ENCODE assay signal across 8 cellular contexts in genomic region chr7:36366649-36367560, GRCh38. TPM values are rescaled to one million over a fixed set of nuclear protein-coding genes. Genes with fewer than 3 reads are reported as not detected.
DNase-seq lines count a peak whose midpoint lies in the region; ATAC-seq and TF ChIP-seq lines count a peak whose summit lies in the region.

No MANE protein-coding gene starts in this region.

- H3K79me2 ChIP-seq in KMS-11 (ENCODE audit: insufficient read depth, low read depth) = no peaks in the 10 kb centered on the region
- no peaks in the 10 kb centered on the region for H3K79me2 ChIP-seq in fibroblast of lung (ENCODE audit: control insufficient read depth, insufficient read depth, low read length)

- POLR2A ChIA-PET in Panc1 (lab: Charles Lee) = interaction anchor here (0.6 to 2.0 kb wide), 5 partner anchors 9 to 367 kb away, joined by 3 to 11 read pairs (median 5); partner anchors contain the start of gene ANLN

- H3K4me1 Mint-ChIP-seq in activated T-helper 1 cell treated with anti-CD3 and anti-CD28 coated beads, Interleukin-12 subunit alpha, Interleukin-12 subunit beta, Interleukin-2, Interleukin-4 antibody, amounts not matched to agents 30 ng/mL and 10 ng/mL and 1 ng/mL, durations not matched to agents 14 hours and 24 hours and 36 hours (ENCODE audit: low read depth) = no peaks in the 10 kb centered on the region
- H3K4me1 Mint-ChIP-seq in naive B cell = peaks cover 0 to 5% (median 0%) of the 10 kb centered on the region in 3 donors

- H3K4me1 ChIP-seq in KMS-11 (ENCODE audit: low read depth, poor library complexity, severe bottlenecking) = no peaks in the 10 kb centered on the region
- H3K4me1 ChIP-seq in Panc1 (ENCODE audit: control insufficient read depth, insufficient read depth, low read length) = peaks cover 30% of the 10 kb centered on the region
- H3K4me1 ChIP-seq in fibroblast of lung (ENCODE audit: control insufficient read depth, extremely low read depth, insufficient read depth, low read length) = no peaks in the 10 kb centered on the region

- no peaks in the 10 kb centered on the region for H4K20me1 ChIP-seq in KMS-11 (ENCODE audit: insufficient read depth)
- H4K20me1 ChIP-seq in fibroblast of lung (ENCODE audit: control insufficient read depth, extremely low read depth, insufficient read depth, low read length) = no peaks in the 10 kb centered on the region

- H3K27ac Mint-ChIP-seq in activated T-helper 1 cell treated with anti-CD3 and anti-CD28 coated beads, Interleukin-12 subunit alpha, Interleukin-12 subunit beta, Interleukin-2, Interleukin-4 antibody, amounts not matched to agents 30 ng/mL and 10 ng/mL and 1 ng/mL, durations not matched to agents 14 hours and 24 hours and 36 hours = peak overlapping the region; percentile 67
- H3K27ac Mint-ChIP-seq in naive B cell = peak overlapping the region in 5 of 6 donors; percentile 62 to 88 (median 88)

- no peaks in the 10 kb centered on the region for H3K9me3 Mint-ChIP-seq in activated T-helper 1 cell treated with anti-CD3 and anti-CD28 coated beads, Interleukin-12 subunit alpha, Interleukin-12 subunit beta, Interleukin-2, Interleukin-4 antibody, amounts not matched to agents 30 ng/mL and 10 ng/mL and 1 ng/mL, durations not matched to agents 14 hours and 24 hours and 36 hours
- H3K9me3 Mint-ChIP-seq in naive B cell = no peaks in the 10 kb centered on the region

- H3K4me3 Mint-ChIP-seq in activated T-helper 1 cell treated with anti-CD3 and anti-CD28 coated beads, Interleukin-12 subunit alpha, Interleukin-12 subunit beta, Interleukin-2, Interleukin-4 antibody, amounts not matched to agents 30 ng/mL and 10 ng/mL and 1 ng/mL, durations not matched to agents 14 hours and 24 hours and 36 hours = peak overlapping the region; percentile 91
- H3K4me3 Mint-ChIP-seq in naive B cell = peak overlapping the region; percentile 79 to 97 (median 93)

- H3K36me3 ChIP-seq in KMS-11 (ENCODE audit: insufficient read depth) (no peaks in the 10 kb centered on the region), Panc1 (ENCODE audit: control insufficient read depth, insufficient read depth, low read length) (no peaks in the 10 kb centered on the region), fibroblast of lung (ENCODE audit: control insufficient read depth, insufficient read depth, low read length) (no peaks in the 10 kb centered on the region)

- TF ChIP-seq CTCF in KMS-11 (conservative IDR thresholded peaks at IDR 0.05; ENCODE audit: low read depth, low read length) (peak; percentile 84), Panc1 (IDR thresholded peaks at IDR 0.05) (peak; percentile 99), fibroblast of lung (conservative IDR thresholded peaks at IDR 0.05 in 1 of 2, IDR thresholded peaks at IDR 0.05 in 1 of 2; ENCODE audit: low read depth in 1 of 2, low read length in 2 of 2) (peak; percentile 52 to 72)

- in situ Hi-C loops in Panc1 (cut with HindIII; ENCODE audit: low pct_unique_long_range_greater_than_20kb, low sequenced_read_pairs) = no loop called here

- ATAC-seq in GM21825 (IDR thresholded peaks at IDR 0.05; ENCODE audit: unreplicated experiment) (peak; percentile 99), Panc1 (peak; percentile 98), naive B cell (ENCODE audit: low read depth in 2 of 2) (peak; percentile 94 to 97)

- peaks cover 31% of the 10 kb centered on the region for H3K27me3 Mint-ChIP-seq in activated T-helper 1 cell treated with anti-CD3 and anti-CD28 coated beads, Interleukin-12 subunit alpha, Interleukin-12 subunit beta, Interleukin-2, Interleukin-4 antibody, amounts not matched to agents 30 ng/mL and 10 ng/mL and 1 ng/mL, durations not matched to agents 14 hours and 24 hours and 36 hours (ENCODE audit: insufficient read depth)
- H3K27me3 Mint-ChIP-seq in naive B cell = no peaks in the 10 kb centered on the region

- no peaks in the 10 kb centered on the region for H3K36me3 Mint-ChIP-seq in activated T-helper 1 cell treated with anti-CD3 and anti-CD28 coated beads, Interleukin-12 subunit alpha, Interleukin-12 subunit beta, Interleukin-2, Interleukin-4 antibody, amounts not matched to agents 30 ng/mL and 10 ng/mL and 1 ng/mL, durations not matched to agents 14 hours and 24 hours and 36 hours (ENCODE audit: low read depth)
- no peaks in the 10 kb centered on the region for H3K36me3 Mint-ChIP-seq in naive B cell

- H3K4me2 ChIP-seq in KMS-11 = peak overlapping the region; percentile 54
- H3K4me2 ChIP-seq in fibroblast of lung (ENCODE audit: extremely low read depth, insufficient read depth, low read length) = peak overlapping the region; percentile 75

- no peak overlapping the region for H3K4me3 ChIP-seq in KMS-11 (IDR thresholded peaks at IDR 0.05; ENCODE audit: insufficient read depth, low read depth, low read length)
- H3K4me3 ChIP-seq in Panc1 (ENCODE audit: low read depth in 2 of 2, low read length in 2 of 2) = peak overlapping the region; percentile 58 to 74
- H3K4me3 ChIP-seq in fibroblast of lung (replicated peaks in 1 of 4; ENCODE audit: control extremely low read depth in 1 of 4, insufficient read depth in 1 of 4, low read depth in 3 of 4, low read length in 4 of 4) = peak overlapping the region; percentile 57 to 87 (median 75)

- peak overlapping the region; percentile 98 for H2AFZ ChIP-seq in KMS-11 (ENCODE audit: low read depth)
- H2AFZ ChIP-seq in fibroblast of lung (ENCODE audit: low read length) = peak overlapping the region; percentile 94

- H3K9ac ChIP-seq in KMS-11 (peak overlapping the region; percentile 53), fibroblast of lung (ENCODE audit: insufficient read depth, low read length) (peak overlapping the region; percentile 73)

- intact Hi-C loops in Panc1 (cut with micrococcal nuclease; ENCODE audit: unreplicated experiment) = no loop called here
- intact Hi-C loops in activated T-helper 1 cell treated with anti-CD3 and anti-CD28 coated beads, Interleukin-12 subunit alpha, Interleukin-12 subunit beta, Interleukin-2, Interleukin-4 antibody, amounts not matched to agents 30 ng/mL and 10 ng/mL and 1 ng/mL, durations not matched to agents 14 hours and 24 hours and 36 hours (cut with micrococcal nuclease) = loop anchor here (1.0 to 10.0 kb wide), 5 partner anchors 22 to 1808 kb away; partner anchors contain the start of genes ANLN, EEPD1, HERPUD2 and STARD3NL

- H3K27ac ChIP-seq in KMS-11 (no peak overlapping the region; the same call in 1 of the 2 replicates), Panc1 (ENCODE audit: low read length) (peak overlapping the region; percentile 92), fibroblast of lung (ENCODE audit: insufficient read depth, low read length) (peak overlapping the region; percentile 62)

- CTCF ChIA-PET in Panc1 (lab: Charles Lee) = interaction anchor here (0.7 to 1.4 kb wide), 7 partner anchors 15 to 27 kb away, joined by 3 to 7 read pairs (median 4); partner anchors contain the start of gene ANLN

- DNase-seq in DMS53 treated with DMSO at 0.1 percent for 48 hours (lab: John Stamatoyannopoulos, UW; ENCODE audit: unreplicated experiment) (peak; percentile 84), Panc1 (ENCODE audit: low read depth, low spot score) (peak; percentile 81), fibroblast of lung (ENCODE audit: low read depth in 2 of 2) (peak; percentile 75 to 78), naive B cell (peak; percentile 94)
- DNase-seq in activated T-helper 1 cell treated with anti-CD3 and anti-CD28 coated beads, Interleukin-12 subunit alpha, Interleukin-12 subunit beta, Interleukin-2, Interleukin-4 antibody, amounts not matched to agents 30 ng/mL and 10 ng/mL and 1 ng/mL, durations not matched to agents 14 hours and 24 hours and 36 hours (ENCODE audit: low spot score) = peak; percentile 91
- peak; percentile 81 to 85 for DNase-seq in stimulated activated CD8-positive, alpha-beta memory T cell treated with anti-CD3 and anti-CD28 coated beads, Interleukin-7, amount 100 ng/mL, for 48 hours (ENCODE audit: extremely low read depth in 1 of 2, low read depth in 1 of 2)

- no TSS peak for BruUV-seq in Panc1 (replicated peaks; lab: Mats Ljungman, UMichigan)

- H3K27me3 ChIP-seq in KMS-11 (ENCODE audit: insufficient read depth, low read depth) (no peaks in the 10 kb centered on the region), Panc1 (ENCODE audit: control insufficient read depth, insufficient read depth, low read length) (no peaks in the 10 kb centered on the region), fibroblast of lung (ENCODE audit: control insufficient read depth, insufficient read depth, low read length) (peaks cover 5% of the 10 kb centered on the region)

- H3K9me3 ChIP-seq in Panc1 (ENCODE audit: control insufficient read depth, insufficient read depth, low read depth, low read length) (no peaks in the 10 kb centered on the region), fibroblast of lung (ENCODE audit: control insufficient read depth, insufficient read depth, low read depth, low read length) (no peaks in the 10 kb centered on the region)

RNA-seq across cellular contexts. Expression of gene ANLN, which starts 22.8 kb away (rescaled TPM):
- total RNA-seq in Panc1 (2021; ENCODE audit: unreplicated experiment) (238 TPM), fibroblast of lung (6.2 and 21.5 TPM in 2 replicates)
- 51.0 TPM for polyA plus RNA-seq in Panc1 (2012; ENCODE audit: insufficient read length)
- 23.8 and 31.0 TPM in 2 replicates for total RNA-seq in activated T-helper 1 cell treated with anti-CD3 and anti-CD28 coated beads, Interleukin-12 subunit alpha, Interleukin-12 subunit beta, Interleukin-2, Interleukin-4 antibody, amounts not matched to agents 30 ng/mL and 10 ng/mL and 1 ng/mL, durations not matched to agents 14 hours and 24 hours and 36 hours
- polyA plus RNA-seq in fibroblast of lung (25.3 and 93.2 TPM in 2 replicates), naive B cell (ENCODE audit: low read depth in 6 of 6) (not detected)
- polyA plus RNA-seq in fibroblast of lung (2012) = 23.3 and 82.8 TPM in 2 replicates
- 26.8 and 125 TPM in 2 replicates for polyA minus RNA-seq in fibroblast of lung (ENCODE audit: low replicate concordance)
